In the genomic region with DNA sequence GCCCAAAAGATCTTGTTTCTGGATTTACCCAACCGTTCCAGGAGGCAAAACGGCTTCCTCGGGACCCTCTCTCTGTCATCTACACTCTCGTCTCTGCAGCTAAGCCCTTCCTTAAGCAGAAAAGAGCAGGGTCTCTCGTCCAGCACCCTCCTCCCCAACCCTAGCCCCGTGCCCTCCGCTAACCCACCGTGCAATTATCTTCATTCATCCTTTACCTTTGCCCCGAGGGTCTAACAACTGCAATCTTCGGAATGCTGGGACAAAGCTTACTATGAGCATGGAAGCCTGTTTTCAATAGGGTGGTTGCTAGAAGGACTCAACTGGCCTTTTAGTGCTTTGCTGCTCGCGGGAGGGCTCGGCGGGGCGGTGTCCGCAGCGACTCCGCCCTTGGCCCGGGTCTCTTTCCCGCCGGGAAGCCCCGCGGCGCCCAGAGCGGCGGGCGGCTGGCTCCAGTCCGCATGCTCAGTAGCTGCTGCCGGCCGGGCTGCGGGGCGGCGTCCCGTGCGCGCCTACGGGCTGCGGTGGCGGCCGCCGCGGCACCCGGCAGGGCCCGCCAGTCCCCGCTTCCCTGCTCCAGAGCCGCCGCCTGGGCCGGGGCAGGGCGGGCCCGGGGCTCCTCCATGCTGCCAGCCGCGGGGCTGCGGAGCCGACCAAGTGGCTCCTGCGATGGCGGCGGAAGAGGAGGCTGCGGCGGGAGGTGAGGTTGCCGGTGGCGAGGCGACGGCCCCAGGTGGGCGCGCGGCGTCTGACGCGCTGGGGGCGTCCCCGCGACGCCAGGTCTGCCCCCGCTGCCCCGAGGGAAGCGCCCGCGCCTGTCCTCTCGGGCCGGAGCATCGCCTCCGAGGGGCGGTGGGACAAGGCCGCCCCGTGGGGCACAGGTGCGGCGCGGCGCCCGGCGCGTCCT, we compare ENCODE assay signal across 8 cellular contexts. TPM values are rescaled to one million over a fixed set of nuclear protein-coding genes. Genes with fewer than 3 reads are reported as not detected.
DNase-seq lines count a peak whose midpoint lies in the region; FAIRE-seq and TF ChIP-seq lines count a peak whose summit lies in the region.

Gene BMAL2 (plus strand): TSS at position 430 of the 904 bp plus-strand sequence. CDS start 237 bp downstream, at position 667.

- POLR2A ChIA-PET in GM10248 (lab: Yijun Ruan, JAX): interaction anchor here (1.2 kb wide), 1 partner anchor 30 kb away, joined by 3 read pairs; no protein-coding TSS in a partner anchor

- H3K4me3 ChIP-seq in H7 (ENCODE audit: insufficient read depth, low read depth, low read length): peak within 1 kb of the TSS; percentile 71
- H3K4me3 ChIP-seq in Loucy (ENCODE audit: low read length, poor library complexity, severe bottlenecking): peak within 1 kb of the TSS; percentile 80
- H3K4me3 ChIP-seq in bronchial epithelial cell (ENCODE audit: low read depth, low read length): peak within 1 kb of the TSS; percentile 77
- H3K4me3 ChIP-seq in kidney epithelial cell (ENCODE audit: low read depth, low read length): peak within 1 kb of the TSS; percentile 81

- H4K20me1 ChIP-seq in Loucy (ENCODE audit: insufficient read depth, low read length, poor library complexity, severe bottlenecking): no peaks in the 10 kb centered on the region

- H3K27ac Mint-ChIP-seq in T-helper 2 cell treated with Interferon-gamma antibody and Interleukin-4, amounts not matched to agents 5 μg/mL and 100 μg/mL, for 36 hours: peak within 1 kb of the TSS; percentile 90

- CTCF ChIA-PET in GM10248 (lab: Yijun Ruan, JAX): interaction anchor here (0.8 to 1.9 kb wide), 9 partner anchors 9 to 319 kb away, joined by 3 to 10 read pairs (median 4); partner anchors contain the start of gene TM7SF3

- H3K79me2 ChIP-seq in Loucy (ENCODE audit: insufficient read depth, low read length): peaks cover 23% of the 10 kb centered on the region

- peak within 1 kb of the TSS; percentile 70 for H3K9ac ChIP-seq in Loucy (ENCODE audit: low read depth, low read length, poor library complexity, severe bottlenecking)

- H3K4me1 ChIP-seq in Loucy (ENCODE audit: insufficient read depth, low read length, poor library complexity, severe bottlenecking): peaks cover 34% of the 10 kb centered on the region

- no peaks in the 10 kb centered on the region for H3K27me3 Mint-ChIP-seq in T-helper 2 cell treated with Interferon-gamma antibody and Interleukin-4, amounts not matched to agents 5 μg/mL and 100 μg/mL, for 36 hours (ENCODE audit: low read depth)

- peaks cover 39% of the 10 kb centered on the region for H3K4me1 Mint-ChIP-seq in T-helper 2 cell treated with Interferon-gamma antibody and Interleukin-4, amounts not matched to agents 5 μg/mL and 100 μg/mL, for 36 hours (ENCODE audit: low read depth)

- H3K27me3 ChIP-seq in H7 (ENCODE audit: control insufficient read depth, insufficient read depth, low read length): peaks cover 11% of the 10 kb centered on the region
- H3K27me3 ChIP-seq in Loucy (ENCODE audit: insufficient read depth, low read length, poor library complexity, severe bottlenecking): no peaks in the 10 kb centered on the region
- no peaks in the 10 kb centered on the region for H3K27me3 ChIP-seq in bronchial epithelial cell (ENCODE audit: control insufficient read depth, insufficient read depth, low read length)
- H3K27me3 ChIP-seq in kidney epithelial cell (ENCODE audit: control insufficient read depth, insufficient read depth, low read length): no peaks in the 10 kb centered on the region

- H3K4me2 ChIP-seq in Loucy (ENCODE audit: low read depth, low read length, poor library complexity, severe bottlenecking): peak within 1 kb of the TSS; percentile 77

- no peaks in the 10 kb centered on the region for H3K9me3 Mint-ChIP-seq in T-helper 2 cell treated with Interferon-gamma antibody and Interleukin-4, amounts not matched to agents 5 μg/mL and 100 μg/mL, for 36 hours

- TF ChIP-seq CTCF in GM10248 (IDR thresholded peaks at IDR 0.05; ENCODE audit: control extremely low read depth, extremely low read depth, low read depth, missing control alignments) (no peak), Loucy (conservative IDR thresholded peaks at IDR 0.05; ENCODE audit: low read length) (no peak), bronchial epithelial cell (IDR thresholded peaks at IDR 0.05; ENCODE audit: insufficient read depth, low read length, severe bottlenecking) (no peak), kidney epithelial cell (IDR thresholded peaks at IDR 0.05; ENCODE audit: insufficient read depth, low read length, poor library complexity, severe bottlenecking) (no peak)

- H3K36me3 Mint-ChIP-seq in T-helper 2 cell treated with Interferon-gamma antibody and Interleukin-4, amounts not matched to agents 5 μg/mL and 100 μg/mL, for 36 hours (ENCODE audit: low read depth): peaks cover 2% of the 10 kb centered on the region

- no peaks in the 10 kb centered on the region for H3K36me3 ChIP-seq in H7 (replicated peaks; ENCODE audit: control insufficient read depth, insufficient read depth, low read length)
- no peaks in the 10 kb centered on the region for H3K36me3 ChIP-seq in Loucy (ENCODE audit: insufficient read depth, low read length)
- H3K36me3 ChIP-seq in bronchial epithelial cell (ENCODE audit: control insufficient read depth, insufficient read depth, low read length): no peaks in the 10 kb centered on the region
- no peaks in the 10 kb centered on the region for H3K36me3 ChIP-seq in kidney epithelial cell (ENCODE audit: control insufficient read depth, insufficient read depth, low read length)

- no peaks in the 10 kb centered on the region for H3K9me2 ChIP-seq in Loucy (replicated peaks; ENCODE audit: low read depth, low read length)

- H2AFZ ChIP-seq in Loucy (ENCODE audit: low read length): peak within 1 kb of the TSS; percentile 99

- DNase-seq in GM10248 (ENCODE audit: extremely low spot score) (peak; percentile 74), H7 (peak; percentile 91), bronchial epithelial cell (ENCODE audit: low read depth) (peak; percentile 21), kidney epithelial cell (ENCODE audit: low read depth) (no peak), mesenteric fat pad (ENCODE audit: low spot score) (no peak)
- peak; percentile 57 for DNase-seq in T-helper 2 cell treated with Interferon-gamma antibody and Interleukin-4, amounts not matched to agents 5 μg/mL and 100 μg/mL, for 36 hours (ENCODE audit: low spot score)
- peak; percentile 44 for DNase-seq in stimulated activated CD4-positive, alpha-beta T cell treated with anti-CD3 and anti-CD28 coated beads, Interleukin-4, amount 100 ng/mL, for 1 hour

- no peaks in the 10 kb centered on the region for H3F3A ChIP-seq in Loucy (ENCODE audit: low read depth)

- peak within 1 kb of the TSS; percentile 97 for H3K4me3 Mint-ChIP-seq in T-helper 2 cell treated with Interferon-gamma antibody and Interleukin-4, amounts not matched to agents 5 μg/mL and 100 μg/mL, for 36 hours

- H3K9me3 ChIP-seq in Loucy (ENCODE audit: insufficient read depth, low read depth, low read length): no peaks in the 10 kb centered on the region

- FAIRE-seq in bronchial epithelial cell (lab: Jason Lieb, UNC): no peak

RNA-seq across cellular contexts. Expression of gene BMAL2, which starts in this region (rescaled TPM):
- total RNA-seq in H7 (2014; rRNA removed; shearing (Covaris generic)): 13.0 and 13.9 TPM in 2 replicates
- 101 and 102 TPM in 2 replicates for total RNA-seq in bronchial epithelial cell
- 28.4 and 31.3 TPM in 2 replicates for total RNA-seq in kidney epithelial cell
- total RNA-seq in mesenteric fat pad: 3.2 TPM

Comparison
In these comparisons a context has a peak if more than half of its experiments do, and no peak if none do; other contexts are left out.
1. DNase-seq: peak in GM10248 (single experiment), H7 (single experiment), T-helper 2 cell treated with Interferon-gamma antibody and Interleukin-4, amounts not matched to agents 5 μg/mL and 100 μg/mL, for 36 hours (single experiment), bronchial epithelial cell (single experiment) and stimulated activated CD4-positive, alpha-beta T cell treated with anti-CD3 and anti-CD28 coated beads, Interleukin-4, amount 100 ng/mL, for 1 hour (single experiment); none in kidney epithelial cell (single experiment) and mesenteric fat pad (single experiment).
2. Peak in every context shown above with its lines, with median percentiles within 50 percentile points of each other: H3K4me3 ChIP-seq.